ENCODE assay signal across 1 cellular context in genomic region chr9:99821187-99822095, GRCh38.
TF ChIP-seq lines count a peak whose summit lies in the region.

Gene NR4A3 (plus strand): TSS chr9:99821885. CDS start chr9:99828043, 6,158 bp downstream.

TF ChIP-seq in HEK293, 187 proteins besides CTCF, POLR2A, EP300 and RAD21 (continued from another document and continues in another):
- peak; percentile 84; the same call in 1 of the 2 replicates for TF ChIP-seq KLF16 (tag by site-specific recombination; IDR thresholded peaks at IDR 0.05)
- TF ChIP-seq ZNF645 (tag by site-specific recombination; IDR thresholded peaks at IDR 0.05) = no peak
- TF ChIP-seq ZIC2 (tag by site-specific recombination; IDR thresholded peaks at IDR 0.05) = peak; percentile 65
- TF ChIP-seq, protein P1, sequence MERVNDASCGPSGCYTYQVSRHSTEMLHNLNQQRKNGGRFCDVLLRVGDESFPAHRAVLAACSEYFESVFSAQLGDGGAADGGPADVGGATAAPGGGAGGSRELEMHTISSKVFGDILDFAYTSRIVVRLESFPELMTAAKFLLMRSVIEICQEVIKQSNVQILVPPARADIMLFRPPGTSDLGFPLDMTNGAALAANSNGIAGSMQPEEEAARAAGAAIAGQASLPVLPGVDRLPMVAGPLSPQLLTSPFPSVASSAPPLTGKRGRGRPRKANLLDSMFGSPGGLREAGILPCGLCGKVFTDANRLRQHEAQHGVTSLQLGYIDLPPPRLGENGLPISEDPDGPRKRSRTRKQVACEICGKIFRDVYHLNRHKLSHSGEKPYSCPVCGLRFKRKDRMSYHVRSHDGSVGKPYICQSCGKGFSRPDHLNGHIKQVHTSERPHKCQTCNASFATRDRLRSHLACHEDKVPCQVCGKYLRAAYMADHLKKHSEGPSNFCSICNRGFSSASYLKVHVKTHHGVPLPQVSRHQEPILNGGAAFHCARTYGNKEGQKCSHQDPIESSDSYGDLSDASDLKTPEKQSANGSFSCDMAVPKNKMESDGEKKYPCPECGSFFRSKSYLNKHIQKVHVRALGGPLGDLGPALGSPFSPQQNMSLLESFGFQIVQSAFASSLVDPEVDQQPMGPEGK (tag by site-specific recombination; IDR thresholded peaks at IDR 0.05) = peak; percentile 76
- TF ChIP-seq ZNF530 (tag by site-specific recombination; IDR thresholded peaks at IDR 0.05; ENCODE audit: low read depth) = no peak
- TF ChIP-seq ZNF19 (tag by site-specific recombination; IDR thresholded peaks at IDR 0.05; ENCODE audit: low read depth) = no peak
- TF ChIP-seq ZBTB20 (tag by site-specific recombination; IDR thresholded peaks at IDR 0.05) = peak; percentile 83; the same call in 1 of the 2 replicates
- TF ChIP-seq ZNF2 (tag by site-specific recombination; IDR thresholded peaks at IDR 0.05) = peak; percentile 79
- no peak for TF ChIP-seq SCRT1 (tag by site-specific recombination; IDR thresholded peaks at IDR 0.05; ENCODE audit: borderline replicate concordance)
- TF ChIP-seq ZNF792 (tag by site-specific recombination; IDR thresholded peaks at IDR 0.05) = no peak
- no peak for TF ChIP-seq ZNF548 (tag by site-specific recombination; IDR thresholded peaks at IDR 0.05)
- TF ChIP-seq ZNF473 (tag by site-specific recombination; IDR thresholded peaks at IDR 0.05) = no peak
- TF ChIP-seq, protein P2, sequence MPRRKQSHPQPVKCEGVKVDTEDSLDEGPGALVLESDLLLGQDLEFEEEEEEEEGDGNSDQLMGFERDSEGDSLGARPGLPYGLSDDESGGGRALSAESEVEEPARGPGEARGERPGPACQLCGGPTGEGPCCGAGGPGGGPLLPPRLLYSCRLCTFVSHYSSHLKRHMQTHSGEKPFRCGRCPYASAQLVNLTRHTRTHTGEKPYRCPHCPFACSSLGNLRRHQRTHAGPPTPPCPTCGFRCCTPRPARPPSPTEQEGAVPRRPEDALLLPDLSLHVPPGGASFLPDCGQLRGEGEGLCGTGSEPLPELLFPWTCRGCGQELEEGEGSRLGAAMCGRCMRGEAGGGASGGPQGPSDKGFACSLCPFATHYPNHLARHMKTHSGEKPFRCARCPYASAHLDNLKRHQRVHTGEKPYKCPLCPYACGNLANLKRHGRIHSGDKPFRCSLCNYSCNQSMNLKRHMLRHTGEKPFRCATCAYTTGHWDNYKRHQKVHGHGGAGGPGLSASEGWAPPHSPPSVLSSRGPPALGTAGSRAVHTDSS (tag by site-specific recombination; IDR thresholded peaks at IDR 0.05) = no peak
- no peak for TF ChIP-seq ZFP37 (tag by site-specific recombination; IDR thresholded peaks at IDR 0.05)
- TF ChIP-seq BCL11B (tag by site-specific recombination; IDR thresholded peaks at IDR 0.05; ENCODE audit: low read depth) = no peak; the same call in 1 of the 2 replicates
- TF ChIP-seq ZNF658 (tag by site-specific recombination; IDR thresholded peaks at IDR 0.05) = no peak
- peak; percentile 79 for TF ChIP-seq KLF9 (tag by site-specific recombination; IDR thresholded peaks at IDR 0.05; ENCODE audit: low read depth)
- no peak for TF ChIP-seq ZNF223 (tag by site-specific recombination; IDR thresholded peaks at IDR 0.05)
- no peak for TF ChIP-seq ZNF175 (tag by site-specific recombination; IDR thresholded peaks at IDR 0.05)
- TF ChIP-seq YY2 (tag by site-specific recombination; IDR thresholded peaks at IDR 0.05) = 0 out of 2 replicates have a peak, but pooled peaks have one; percentile 19
- TF ChIP-seq ZNF37A (tag by site-specific recombination; IDR thresholded peaks at IDR 0.05) = no peak
- TF ChIP-seq ZNF362 (tag by site-specific recombination; IDR thresholded peaks at IDR 0.05) = no peak
- TF ChIP-seq, protein P3, sequence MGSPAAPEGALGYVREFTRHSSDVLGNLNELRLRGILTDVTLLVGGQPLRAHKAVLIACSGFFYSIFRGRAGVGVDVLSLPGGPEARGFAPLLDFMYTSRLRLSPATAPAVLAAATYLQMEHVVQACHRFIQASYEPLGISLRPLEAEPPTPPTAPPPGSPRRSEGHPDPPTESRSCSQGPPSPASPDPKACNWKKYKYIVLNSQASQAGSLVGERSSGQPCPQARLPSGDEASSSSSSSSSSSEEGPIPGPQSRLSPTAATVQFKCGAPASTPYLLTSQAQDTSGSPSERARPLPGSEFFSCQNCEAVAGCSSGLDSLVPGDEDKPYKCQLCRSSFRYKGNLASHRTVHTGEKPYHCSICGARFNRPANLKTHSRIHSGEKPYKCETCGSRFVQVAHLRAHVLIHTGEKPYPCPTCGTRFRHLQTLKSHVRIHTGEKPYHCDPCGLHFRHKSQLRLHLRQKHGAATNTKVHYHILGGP (tag by site-specific recombination; IDR thresholded peaks at IDR 0.05) = no peak
- no peak for TF ChIP-seq PRDM1 (tag by site-specific recombination; IDR thresholded peaks at IDR 0.05)
- TF ChIP-seq ZNF280C (tag by site-specific recombination; IDR thresholded peaks at IDR 0.05) = no peak
- TF ChIP-seq, protein P4, sequence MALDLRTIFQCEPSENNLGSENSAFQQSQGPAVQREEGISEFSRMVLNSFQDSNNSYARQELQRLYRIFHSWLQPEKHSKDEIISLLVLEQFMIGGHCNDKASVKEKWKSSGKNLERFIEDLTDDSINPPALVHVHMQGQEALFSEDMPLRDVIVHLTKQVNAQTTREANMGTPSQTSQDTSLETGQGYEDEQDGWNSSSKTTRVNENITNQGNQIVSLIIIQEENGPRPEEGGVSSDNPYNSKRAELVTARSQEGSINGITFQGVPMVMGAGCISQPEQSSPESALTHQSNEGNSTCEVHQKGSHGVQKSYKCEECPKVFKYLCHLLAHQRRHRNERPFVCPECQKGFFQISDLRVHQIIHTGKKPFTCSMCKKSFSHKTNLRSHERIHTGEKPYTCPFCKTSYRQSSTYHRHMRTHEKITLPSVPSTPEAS (tag by site-specific recombination; IDR thresholded peaks at IDR 0.05) = peak; percentile 85
- TF ChIP-seq RBAK (tag by site-specific recombination; IDR thresholded peaks at IDR 0.05) = no peak
- TF ChIP-seq ZNF146 (tag by site-specific recombination; IDR thresholded peaks at IDR 0.05) = 0 out of 2 replicates have a peak, but pooled peaks have one; percentile 6
- no peak for TF ChIP-seq ZNF558 (tag by site-specific recombination; IDR thresholded peaks at IDR 0.05)
- peak; percentile 39; the same call in 1 of the 2 replicates for TF ChIP-seq ZNF610 (tag by site-specific recombination; IDR thresholded peaks at IDR 0.05; ENCODE audit: borderline replicate concordance)
- peak; percentile 91 for TF ChIP-seq KLF8 (tag by site-specific recombination; IDR thresholded peaks at IDR 0.05)
- no peak for TF ChIP-seq ZNF239 (tag by site-specific recombination; IDR thresholded peaks at IDR 0.05)
- no peak for TF ChIP-seq ZNF426 (tag by site-specific recombination; IDR thresholded peaks at IDR 0.05)
- TF ChIP-seq ZNF585B (tag by site-specific recombination; IDR thresholded peaks at IDR 0.05) = no peak
- no peak for TF ChIP-seq ZNF560 (tag by site-specific recombination; IDR thresholded peaks at IDR 0.05; ENCODE audit: borderline replicate concordance)
- TF ChIP-seq ZBTB10 (tag by site-specific recombination; IDR thresholded peaks at IDR 0.05) = no peak; the same call in 1 of the 2 replicates
- TF ChIP-seq MYNN (tag by site-specific recombination; IDR thresholded peaks at IDR 0.05; ENCODE audit: borderline replicate concordance) = peak; percentile 39; the same call in 1 of the 2 replicates
- no peak for TF ChIP-seq PRDM6 (tag by site-specific recombination; IDR thresholded peaks at IDR 0.05)
- TF ChIP-seq ZNF354C (tag by site-specific recombination; IDR thresholded peaks at IDR 0.05; ENCODE audit: borderline replicate concordance, low read depth) = no peak
- TF ChIP-seq ZSCAN5A (tag by site-specific recombination; IDR thresholded peaks at IDR 0.05) = no peak
- no peak for TF ChIP-seq ZNF350 (tag by site-specific recombination; IDR thresholded peaks at IDR 0.05)
- no peak for TF ChIP-seq ZNF704 (tag by site-specific recombination; IDR thresholded peaks at IDR 0.05)
- no peak for TF ChIP-seq ZNF510 (tag by site-specific recombination; IDR thresholded peaks at IDR 0.05; ENCODE audit: insufficient replicate concordance)
- 0 out of 2 replicates have a peak, but pooled peaks have one; percentile 81 for TF ChIP-seq ZNF501 (tag by site-specific recombination; IDR thresholded peaks at IDR 0.05)
- peak; percentile 97 for TF ChIP-seq KLF10 (tag by site-specific recombination; IDR thresholded peaks at IDR 0.05)
- TF ChIP-seq ZNF292 (tag by site-specific recombination; IDR thresholded peaks at IDR 0.05; ENCODE audit: borderline replicate concordance, low read depth) = no peak
